ENCODE assay signal across 8 cellular contexts in genomic region chr4:108172780-108173598, GRCh38. TPM values are rescaled to one million over a fixed set of nuclear protein-coding genes. Genes with fewer than 3 reads are reported as not detected.
DNase-seq lines count a peak whose midpoint lies in the region; ATAC-seq, FAIRE-seq and TF ChIP-seq lines count a peak whose summit lies in the region.

No MANE protein-coding gene starts in this region.

- DNase-seq in CD1c-positive myeloid dendritic cell (ENCODE audit: extremely low spot score) = peak; percentile 41
- DNase-seq in HuH-7 (ENCODE audit: low spot score) = peak; percentile 65
- DNase-seq in T1000 (lab: John Stamatoyannopoulos, UW) = peak; percentile 41
- peak; percentile 15 to 45 for DNase-seq in T47D (ENCODE audit: low read depth in 1 of 2, low spot score in 1 of 2)
- no peak for DNase-seq in keratinocyte (ENCODE audit: low read depth, low spot score)
- DNase-seq in stimulated activated CD4-positive, alpha-beta T cell treated with anti-CD3 and anti-CD28 coated beads, Interleukin-15, amount 100 ng/mL, for 1 hour (ENCODE audit: low read depth in 1 of 2, low spot score in 1 of 2) = peak; percentile 46 to 70
- DNase-seq in RPMI8226 = no peak

- ATAC-seq in GM19438 (IDR thresholded peaks at IDR 0.05; ENCODE audit: low read depth, unreplicated experiment) = peak; percentile 44

- H3K4me1 ChIP-seq in keratinocyte (ENCODE audit: control insufficient read depth, extremely low read depth, insufficient read depth, low read length) = peaks cover 3% of the 10 kb centered on the region

- H3K9me3 ChIP-seq in keratinocyte (ENCODE audit: control insufficient read depth, low read depth, low read length) = no peaks in the 10 kb centered on the region

- in situ Hi-C loops in T47D (cut with HindIII; ENCODE audit: low pct_unique_long_range_greater_than_20kb, low sequenced_read_pairs) = no loop called here

- H3K9me1 ChIP-seq in keratinocyte (ENCODE audit: control insufficient read depth, extremely low read depth, insufficient read depth, low read length) = no peaks in the 10 kb centered on the region

- peak overlapping the region; percentile 3 for H3K9ac ChIP-seq in keratinocyte (ENCODE audit: control insufficient read depth, extremely low read depth, insufficient read depth, low read length)

- peak overlapping the region; percentile 29 to 65 (median 64) for H3K4me3 ChIP-seq in keratinocyte (ENCODE audit: control insufficient read depth in 2 of 3, extremely low read depth in 1 of 3, insufficient read depth in 2 of 3, low read depth in 1 of 3, low read length in 3 of 3)

- peak overlapping the region; percentile 82 for H2AFZ ChIP-seq in keratinocyte (ENCODE audit: control insufficient read depth, low read length)

- TF ChIP-seq CTCF in keratinocyte (optimal IDR thresholded peaks at IDR 0.05 in 1 of 3, IDR thresholded peaks at IDR 0.05 in 1 of 3, conservative IDR thresholded peaks at IDR 0.05 in 1 of 3; ENCODE audit: extremely low read depth in 1 of 3, insufficient read depth in 2 of 3, low read length in 3 of 3) = no peak

- peaks cover 60% of the 10 kb centered on the region for H3K27me3 ChIP-seq in keratinocyte (ENCODE audit: control insufficient read depth, extremely low read depth, insufficient read depth, low read length)

- no peak for FAIRE-seq in keratinocyte (lab: Jason Lieb, UNC)

- dilution Hi-C loops in keratinocyte (cut with MboI; ENCODE audit: extremely low pct_ligation_motif_present, low sequenced_read_pairs) = no loop called here

- H3K27ac ChIP-seq in keratinocyte (ENCODE audit: control insufficient read depth, insufficient read depth, low read length) = no peak overlapping the region

- H3K36me3 ChIP-seq in keratinocyte (ENCODE audit: control insufficient read depth in 2 of 2, extremely low read depth in 1 of 2, insufficient read depth in 2 of 2, low read length in 2 of 2) = no peaks in the 10 kb centered on the region

- no peaks in the 10 kb centered on the region for H3K79me2 ChIP-seq in keratinocyte (ENCODE audit: control insufficient read depth, insufficient read depth, low read length)

- no peaks in the 10 kb centered on the region for H4K20me1 ChIP-seq in keratinocyte (ENCODE audit: control insufficient read depth, extremely low read depth, insufficient read depth, low read length)

- H3K4me2 ChIP-seq in keratinocyte (ENCODE audit: control insufficient read depth, extremely low read depth, insufficient read depth, low read depth, low read length) = peak overlapping the region; percentile 83

RNA-seq across cellular contexts. Expression of gene LEF1, which starts 4.3 kb away (rescaled TPM):
- polyA plus RNA-seq in keratinocyte = 1.1 to 1.5 TPM (median 1.5 TPM) in 3 replicates
- not detected for polyA plus RNA-seq in keratinocyte (2011; ENCODE audit: low read depth)
- 1.4 and 1.8 TPM in 2 replicates for polyA plus RNA-seq in keratinocyte (2011; cell fraction: cytosol; rRNA removed)
- polyA plus RNA-seq in keratinocyte (2011; cell fraction: nucleus; rRNA removed) = 2.4 and 2.8 TPM in 2 replicates
- polyA plus RNA-seq in keratinocyte (2012; ENCODE audit: low replicate concordance) = 0.18 and 0.81 TPM in 2 replicates
- polyA minus RNA-seq in keratinocyte = 2.2 to 3.8 TPM (median 2.3 TPM) in 3 replicates
- 1.3 TPM for polyA minus RNA-seq in keratinocyte (2011; cell fraction: cytosol; rRNA and poly(A)+ RNA removed)
- polyA minus RNA-seq in keratinocyte (2011; cell fraction: nucleus; rRNA and poly(A)+ RNA removed) = 1.8 and 3.5 TPM in 2 replicates

Comparison
In these comparisons a context has a peak if more than half of its experiments do, and no peak if none do; other contexts are left out.
1. DNase-seq: peak in CD1c-positive myeloid dendritic cell (single experiment), HuH-7 (single experiment), T1000 (single experiment), T47D (2 of 2) and stimulated activated CD4-positive, alpha-beta T cell treated with anti-CD3 and anti-CD28 coated beads, Interleukin-15, amount 100 ng/mL, for 1 hour (2 of 2); none in keratinocyte (single experiment) and RPMI8226 (single experiment).